Comparison of ENCODE assay signal across 2 cellular contexts in the genomic region with DNA sequence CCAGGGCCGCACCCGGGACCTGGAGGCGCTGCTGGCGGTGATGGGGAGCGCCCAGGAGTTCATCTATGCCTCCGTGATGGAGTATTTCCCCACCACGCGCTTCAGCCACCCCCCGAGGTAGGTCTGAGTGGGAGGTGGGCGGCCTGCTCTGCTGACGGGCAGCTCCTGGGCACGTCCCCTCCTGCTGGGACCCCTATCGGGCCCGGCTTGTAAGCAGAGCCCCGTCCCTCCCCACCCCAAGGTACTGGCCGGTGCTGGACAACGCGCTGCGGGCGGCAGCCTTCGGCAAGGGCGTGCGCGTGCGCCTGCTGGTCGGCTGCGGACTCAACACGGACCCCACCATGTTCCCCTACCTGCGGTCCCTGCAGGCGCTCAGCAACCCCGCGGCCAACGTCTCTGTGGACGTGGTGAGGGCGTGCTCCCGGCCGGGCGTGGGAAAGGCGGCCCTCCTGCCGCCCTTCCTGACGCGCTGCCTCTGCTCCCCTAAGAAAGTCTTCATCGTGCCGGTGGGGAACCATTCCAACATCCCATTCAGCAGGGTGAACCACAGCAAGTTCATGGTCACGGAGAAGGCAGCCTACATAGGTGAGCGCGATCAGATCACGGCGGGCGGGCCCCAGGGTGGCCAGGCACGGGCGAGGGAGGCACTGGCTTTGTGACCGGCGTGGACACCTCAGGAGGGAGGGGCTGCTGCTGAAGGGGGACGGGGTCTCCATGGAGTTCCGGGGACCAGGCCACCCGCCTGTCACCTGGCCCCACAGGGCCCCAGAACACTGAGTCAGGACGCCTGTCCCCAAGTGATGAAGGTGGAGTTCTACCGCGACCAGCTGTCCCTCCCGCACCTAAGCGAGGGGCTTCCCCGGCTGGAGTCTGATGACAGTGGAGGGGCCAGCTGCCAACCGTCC.
TF ChIP-seq lines count a peak whose summit lies in the region.

No MANE protein-coding gene starts in this region.

TF ChIP-seq in A549, 52 proteins besides CTCF, POLR2A, EP300 and RAD21:
- TF ChIP-seq HOXA7 (CRISPR knock-in tag; IDR thresholded peaks at IDR 0.05) = no peak

TF ChIP-seq in GM23338, 12 proteins besides CTCF, POLR2A, EP300 and RAD21:
- TF ChIP-seq, protein P1, sequence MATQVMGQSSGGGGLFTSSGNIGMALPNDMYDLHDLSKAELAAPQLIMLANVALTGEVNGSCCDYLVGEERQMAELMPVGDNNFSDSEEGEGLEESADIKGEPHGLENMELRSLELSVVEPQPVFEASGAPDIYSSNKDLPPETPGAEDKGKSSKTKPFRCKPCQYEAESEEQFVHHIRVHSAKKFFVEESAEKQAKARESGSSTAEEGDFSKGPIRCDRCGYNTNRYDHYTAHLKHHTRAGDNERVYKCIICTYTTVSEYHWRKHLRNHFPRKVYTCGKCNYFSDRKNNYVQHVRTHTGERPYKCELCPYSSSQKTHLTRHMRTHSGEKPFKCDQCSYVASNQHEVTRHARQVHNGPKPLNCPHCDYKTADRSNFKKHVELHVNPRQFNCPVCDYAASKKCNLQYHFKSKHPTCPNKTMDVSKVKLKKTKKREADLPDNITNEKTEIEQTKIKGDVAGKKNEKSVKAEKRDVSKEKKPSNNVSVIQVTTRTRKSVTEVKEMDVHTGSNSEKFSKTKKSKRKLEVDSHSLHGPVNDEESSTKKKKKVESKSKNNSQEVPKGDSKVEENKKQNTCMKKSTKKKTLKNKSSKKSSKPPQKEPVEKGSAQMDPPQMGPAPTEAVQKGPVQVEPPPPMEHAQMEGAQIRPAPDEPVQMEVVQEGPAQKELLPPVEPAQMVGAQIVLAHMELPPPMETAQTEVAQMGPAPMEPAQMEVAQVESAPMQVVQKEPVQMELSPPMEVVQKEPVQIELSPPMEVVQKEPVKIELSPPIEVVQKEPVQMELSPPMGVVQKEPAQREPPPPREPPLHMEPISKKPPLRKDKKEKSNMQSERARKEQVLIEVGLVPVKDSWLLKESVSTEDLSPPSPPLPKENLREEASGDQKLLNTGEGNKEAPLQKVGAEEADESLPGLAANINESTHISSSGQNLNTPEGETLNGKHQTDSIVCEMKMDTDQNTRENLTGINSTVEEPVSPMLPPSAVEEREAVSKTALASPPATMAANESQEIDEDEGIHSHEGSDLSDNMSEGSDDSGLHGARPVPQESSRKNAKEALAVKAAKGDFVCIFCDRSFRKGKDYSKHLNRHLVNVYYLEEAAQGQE (IDR thresholded peaks at IDR 0.05; ENCODE audit: unreplicated experiment) = no peak
- TF ChIP-seq, protein P2, sequence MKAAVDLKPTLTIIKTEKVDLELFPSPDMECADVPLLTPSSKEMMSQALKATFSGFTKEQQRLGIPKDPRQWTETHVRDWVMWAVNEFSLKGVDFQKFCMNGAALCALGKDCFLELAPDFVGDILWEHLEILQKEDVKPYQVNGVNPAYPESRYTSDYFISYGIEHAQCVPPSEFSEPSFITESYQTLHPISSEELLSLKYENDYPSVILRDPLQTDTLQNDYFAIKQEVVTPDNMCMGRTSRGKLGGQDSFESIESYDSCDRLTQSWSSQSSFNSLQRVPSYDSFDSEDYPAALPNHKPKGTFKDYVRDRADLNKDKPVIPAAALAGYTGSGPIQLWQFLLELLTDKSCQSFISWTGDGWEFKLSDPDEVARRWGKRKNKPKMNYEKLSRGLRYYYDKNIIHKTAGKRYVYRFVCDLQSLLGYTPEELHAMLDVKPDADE (IDR thresholded peaks at IDR 0.05) = no peak
- TF ChIP-seq EZH2phosphoT487 (IDR thresholded peaks at IDR 0.05; ENCODE audit: unreplicated experiment) (peak; percentile 40), EZH2 (IDR thresholded peaks at IDR 0.05; ENCODE audit: low read depth, unreplicated experiment) (peak; percentile 36), CREB1 (CRISPR knock-in tag; IDR thresholded peaks at IDR 0.05; ENCODE audit: low read depth) (no peak), JUNB (IDR thresholded peaks at IDR 0.05; ENCODE audit: unreplicated experiment) (no peak)
- TF ChIP-seq, protein P3, sequence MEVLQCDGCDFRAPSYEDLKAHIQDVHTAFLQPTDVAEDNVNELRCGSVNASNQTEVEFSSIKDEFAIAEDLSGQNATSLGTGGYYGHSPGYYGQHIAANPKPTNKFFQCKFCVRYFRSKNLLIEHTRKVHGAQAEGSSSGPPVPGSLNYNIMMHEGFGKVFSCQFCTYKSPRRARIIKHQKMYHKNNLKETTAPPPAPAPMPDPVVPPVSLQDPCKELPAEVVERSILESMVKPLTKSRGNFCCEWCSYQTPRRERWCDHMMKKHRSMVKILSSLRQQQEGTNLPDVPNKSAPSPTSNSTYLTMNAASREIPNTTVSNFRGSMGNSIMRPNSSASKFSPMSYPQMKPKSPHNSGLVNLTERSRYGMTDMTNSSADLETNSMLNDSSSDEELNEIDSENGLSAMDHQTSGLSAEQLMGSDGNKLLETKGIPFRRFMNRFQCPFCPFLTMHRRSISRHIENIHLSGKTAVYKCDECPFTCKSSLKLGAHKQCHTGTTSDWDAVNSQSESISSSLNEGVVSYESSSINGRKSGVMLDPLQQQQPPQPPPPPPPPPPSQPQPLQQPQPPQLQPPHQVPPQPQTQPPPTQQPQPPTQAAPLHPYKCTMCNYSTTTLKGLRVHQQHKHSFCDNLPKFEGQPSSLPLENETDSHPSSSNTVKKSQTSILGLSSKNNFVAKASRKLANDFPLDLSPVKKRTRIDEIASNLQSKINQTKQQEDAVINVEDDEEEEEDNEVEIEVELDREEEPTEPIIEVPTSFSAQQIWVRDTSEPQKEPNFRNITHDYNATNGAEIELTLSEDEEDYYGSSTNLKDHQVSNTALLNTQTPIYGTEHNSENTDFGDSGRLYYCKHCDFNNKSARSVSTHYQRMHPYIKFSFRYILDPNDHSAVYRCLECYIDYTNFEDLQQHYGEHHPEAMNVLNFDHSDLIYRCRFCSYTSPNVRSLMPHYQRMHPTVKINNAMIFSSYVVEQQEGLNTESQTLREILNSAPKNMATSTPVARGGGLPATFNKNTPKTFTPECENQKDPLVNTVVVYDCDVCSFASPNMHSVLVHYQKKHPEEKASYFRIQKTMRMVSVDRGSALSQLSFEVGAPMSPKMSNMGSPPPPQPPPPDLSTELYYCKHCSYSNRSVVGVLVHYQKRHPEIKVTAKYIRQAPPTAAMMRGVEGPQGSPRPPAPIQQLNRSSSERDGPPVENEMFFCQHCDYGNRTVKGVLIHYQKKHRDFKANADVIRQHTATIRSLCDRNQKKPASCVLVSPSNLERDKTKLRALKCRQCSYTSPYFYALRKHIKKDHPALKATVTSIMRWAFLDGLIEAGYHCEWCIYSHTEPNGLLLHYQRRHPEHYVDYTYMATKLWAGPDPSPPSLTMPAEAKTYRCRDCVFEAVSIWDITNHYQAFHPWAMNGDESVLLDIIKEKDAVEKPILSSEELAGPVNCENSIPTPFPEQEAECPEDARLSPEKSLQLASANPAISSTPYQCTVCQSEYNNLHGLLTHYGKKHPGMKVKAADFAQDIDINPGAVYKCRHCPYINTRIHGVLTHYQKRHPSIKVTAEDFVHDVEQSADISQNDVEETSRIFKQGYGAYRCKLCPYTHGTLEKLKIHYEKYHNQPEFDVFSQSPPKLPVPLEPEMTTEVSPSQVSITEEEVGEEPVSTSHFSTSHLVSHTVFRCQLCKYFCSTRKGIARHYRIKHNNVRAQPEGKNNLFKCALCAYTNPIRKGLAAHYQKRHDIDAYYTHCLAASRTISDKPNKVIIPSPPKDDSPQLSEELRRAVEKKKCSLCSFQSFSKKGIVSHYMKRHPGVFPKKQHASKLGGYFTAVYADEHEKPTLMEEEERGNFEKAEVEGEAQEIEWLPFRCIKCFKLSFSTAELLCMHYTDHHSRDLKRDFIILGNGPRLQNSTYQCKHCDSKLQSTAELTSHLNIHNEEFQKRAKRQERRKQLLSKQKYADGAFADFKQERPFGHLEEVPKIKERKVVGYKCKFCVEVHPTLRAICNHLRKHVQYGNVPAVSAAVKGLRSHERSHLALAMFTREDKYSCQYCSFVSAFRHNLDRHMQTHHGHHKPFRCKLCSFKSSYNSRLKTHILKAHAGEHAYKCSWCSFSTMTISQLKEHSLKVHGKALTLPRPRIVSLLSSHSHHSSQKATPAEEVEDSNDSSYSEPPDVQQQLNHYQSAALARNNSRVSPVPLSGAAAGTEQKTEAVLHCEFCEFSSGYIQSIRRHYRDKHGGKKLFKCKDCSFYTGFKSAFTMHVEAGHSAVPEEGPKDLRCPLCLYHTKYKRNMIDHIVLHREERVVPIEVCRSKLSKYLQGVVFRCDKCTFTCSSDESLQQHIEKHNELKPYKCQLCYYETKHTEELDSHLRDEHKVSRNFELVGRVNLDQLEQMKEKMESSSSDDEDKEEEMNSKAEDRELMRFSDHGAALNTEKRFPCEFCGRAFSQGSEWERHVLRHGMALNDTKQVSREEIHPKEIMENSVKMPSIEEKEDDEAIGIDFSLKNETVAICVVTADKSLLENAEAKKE (CRISPR knock-in tag; IDR thresholded peaks at IDR 0.05) = no peak
